21 cellular contexts compared by ENCODE assay signal in genomic region chr19:55176116-55176515, GRCh38. TPM values are rescaled to one million over a fixed set of nuclear protein-coding genes. Genes with fewer than 3 reads are reported as not detected.
DNase-seq lines count a peak whose midpoint lies in the region; TF ChIP-seq lines count a peak whose summit lies in the region.
"Had no signal": no experiment of that assay in that cellular context is flagged by ENCODE, and none has a peak within 500 bp of the region (broad histone marks: within the 10 kb centered on the region; RNA-seq: fewer than 3 reads in every experiment).

No MANE protein-coding gene starts in this region.

- no peak for TF ChIP-seq EP300 in stomach (IDR thresholded peaks at IDR 0.05)

- H3K9me3 ChIP-seq in neuronal stem cell (replicated peaks in 1 of 2; ENCODE audit: control insufficient read depth in 2 of 2, insufficient read depth in 1 of 2, low read depth in 1 of 2, low read length in 2 of 2) (peaks cover 3 to 5% of the 10 kb centered on the region in 2 donors), stomach (no peaks in the 10 kb centered on the region)
- H3K9me3 ChIP-seq: body of pancreas, heart right ventricle had no signal

- H3K79me1 ChIP-seq in neuronal stem cell (ENCODE audit: low read depth, low read length) = no peaks in the 10 kb centered on the region

- H3K4me1 ChIP-seq in neuronal stem cell (ENCODE audit: control insufficient read depth in 2 of 2, insufficient read depth in 1 of 2, low read depth in 1 of 2, low read length in 2 of 2) (peaks cover 12 to 16% of the 10 kb centered on the region in 2 donors), stomach (peaks cover 15 to 39% (median 31%) of the 10 kb centered on the region in 4 donors)

- DNase-seq in activated CD4-positive, alpha-beta T cell treated with anti-CD3 and anti-CD28 coated beads, Interleukin-2, amount 10 ng/mL, durations not matched to agents 24 days and 14 days = peak; percentile 63
- DNase-seq in activated CD4-positive, alpha-beta T cell treated with anti-CD3 and anti-CD28 coated beads, Interleukin-2, amount 50 U/mL, for 4 hours = no peak
- DNase-seq in NCI-H1930 (lab: John Stamatoyannopoulos, UW) (peak; percentile 36 to 49), SW480 (ENCODE audit: low spot score) (peak; percentile 48), neuronal stem cell (ENCODE audit: low spot score) (no peak), UCSD-AML1 (lab: John Stamatoyannopoulos, UW; ENCODE audit: unreplicated experiment) (no peak), stomach (no peak), C1 segment of cervical spinal cord (lab: John Stamatoyannopoulos, UW) (no peak)
- DNase-seq: activated T-cell treated with anti-CD3 and anti-CD28 coated beads, Interleukin-2, amount 50 U/mL, for 4 hours; AML-193; body of pancreas; DMS153; foreskin fibroblast; heart right ventricle; mesenchymal stem cell; NCI-H345; NCI-H774; small intestine; stimulated activated CD4-positive, alpha-beta T cell treated with anti-CD3 and anti-CD28 coated beads, Interleukin-1b, Interleukin-23, amount 100 ng/mL, for 48 hours; trophoblast cell had no signal

- no peak overlapping the region for H2BK120ac ChIP-seq in neuronal stem cell (ENCODE audit: low read depth, low read length)

- H3K14ac ChIP-seq in neuronal stem cell (ENCODE audit: low read length) = no peak overlapping the region

- H3K4me3 Mint-ChIP-seq in activated CD4-positive, alpha-beta T cell treated with anti-CD3 and anti-CD28 coated beads, Interleukin-2, amount 10 ng/mL, durations not matched to agents 24 days and 14 days = no peak overlapping the region
- H3K4me3 Mint-ChIP-seq: activated T-cell treated with anti-CD3 and anti-CD28 coated beads, Interleukin-2, amount 50 U/mL, for 4 hours had no signal

- H2BK12ac ChIP-seq in neuronal stem cell (ENCODE audit: low read length) = no peak overlapping the region

- no peak overlapping the region for H2AFZ ChIP-seq in neuronal stem cell (ENCODE audit: low read length)

- H3K18ac ChIP-seq in neuronal stem cell (ENCODE audit: low read length) = no peak overlapping the region

- H2BK5ac ChIP-seq in neuronal stem cell (ENCODE audit: low read length) = no peak overlapping the region

- no peak overlapping the region for H3K27ac ChIP-seq in neuronal stem cell (replicated peaks; ENCODE audit: low read length)
- no peak overlapping the region for H3K27ac ChIP-seq in stomach
- H3K27ac ChIP-seq: body of pancreas, heart right ventricle had no signal

- no peak for TF ChIP-seq CTCF in stomach (IDR thresholded peaks at IDR 0.05)

- H3K36me3 ChIP-seq in neuronal stem cell (replicated peaks in 1 of 2; ENCODE audit: control insufficient read depth in 2 of 2, insufficient read depth in 2 of 2, low read length in 2 of 2) (no peaks in the 10 kb centered on the region), stomach (no peaks in the 10 kb centered on the region)
- H3K36me3 ChIP-seq: heart right ventricle had no signal

- no CpG with 5 or more reads among the region's 1 CpG for WGBS in neuronal stem cell (ENCODE audit: extremely low coverage in 2 of 2, insufficient read length in 2 of 2, insufficient replicate concordance in 1 of 2), 2 donors
- WGBS in stomach, 5 donors = 0 to 3% (median 0%) methylated on average over 1 of the region's 1 CpG

- peak overlapping the region; percentile 10 for H2BK15ac ChIP-seq in neuronal stem cell (ENCODE audit: low read length)

- peaks cover 4 to 62% (median 16%) of the 10 kb centered on the region in 3 experiments for H3K27me3 ChIP-seq in neuronal stem cell (ENCODE audit: control insufficient read depth in 3 of 3, insufficient read depth in 3 of 3, low read depth in 1 of 3, low read length in 3 of 3)
- H3K27me3 ChIP-seq in stomach = peaks cover 39 to 100% (median 90%) of the 10 kb centered on the region in 3 donors

- H3K4me1 Mint-ChIP-seq in activated CD4-positive, alpha-beta T cell treated with anti-CD3 and anti-CD28 coated beads, Interleukin-2, amount 10 ng/mL, durations not matched to agents 24 days and 14 days = peaks cover 24% of the 10 kb centered on the region

- no peak overlapping the region for H4K8ac ChIP-seq in neuronal stem cell (ENCODE audit: low read depth, low read length)

- H3K4ac ChIP-seq in neuronal stem cell (ENCODE audit: low read length) = no peak overlapping the region

- intact Hi-C loops in activated CD4-positive, alpha-beta T cell treated with anti-CD3 and anti-CD28 coated beads, Interleukin-2, amount 10 ng/mL, durations not matched to agents 24 days and 14 days (cut with micrococcal nuclease) = no loop called here
- intact Hi-C loops in stomach (cut with DNase I; ENCODE audit: low total_unique reads) = no loop called here

- H3K9me3 Mint-ChIP-seq in activated CD4-positive, alpha-beta T cell treated with anti-CD3 and anti-CD28 coated beads, Interleukin-2, amount 10 ng/mL, durations not matched to agents 24 days and 14 days = peaks cover 6% of the 10 kb centered on the region
- H3K9me3 Mint-ChIP-seq: activated T-cell treated with anti-CD3 and anti-CD28 coated beads, Interleukin-2, amount 50 U/mL, for 4 hours had no signal

- peaks cover 69% of the 10 kb centered on the region for H3K27me3 Mint-ChIP-seq in activated CD4-positive, alpha-beta T cell treated with anti-CD3 and anti-CD28 coated beads, Interleukin-2, amount 10 ng/mL, durations not matched to agents 24 days and 14 days

- no peaks in the 10 kb centered on the region for H3K36me3 Mint-ChIP-seq in activated CD4-positive, alpha-beta T cell treated with anti-CD3 and anti-CD28 coated beads, Interleukin-2, amount 10 ng/mL, durations not matched to agents 24 days and 14 days (ENCODE audit: low read depth)

- H4K91ac ChIP-seq in neuronal stem cell (ENCODE audit: low read depth, low read length, poor library complexity) = no peak overlapping the region

- no peak overlapping the region for H3K27ac Mint-ChIP-seq in activated CD4-positive, alpha-beta T cell treated with anti-CD3 and anti-CD28 coated beads, Interleukin-2, amount 10 ng/mL, durations not matched to agents 24 days and 14 days

- TF ChIP-seq POLR2A in stomach (IDR thresholded peaks at IDR 0.05) = no peak

- H2AK5ac ChIP-seq in neuronal stem cell (ENCODE audit: low read depth, low read length) = no peak overlapping the region

- H3K4me3 ChIP-seq in neuronal stem cell (ENCODE audit: low read length in 2 of 2) (no peak overlapping the region), stomach (no peak overlapping the region)
- H3K4me3 ChIP-seq: body of pancreas, heart right ventricle had no signal

- no peak overlapping the region for H3K4me2 ChIP-seq in neuronal stem cell (ENCODE audit: insufficient read depth, low read length, poor library complexity, severe bottlenecking)

- no peak overlapping the region for H3K23ac ChIP-seq in neuronal stem cell (ENCODE audit: low read depth, low read length, poor library complexity)

- no peak overlapping the region for H3K9ac ChIP-seq in neuronal stem cell (ENCODE audit: low read depth, low read length, poor library complexity)

RNA-seq across cellular contexts. Expression of gene SYT5, which starts 4.0 kb away (rescaled TPM):
- total RNA-seq in activated CD4-positive, alpha-beta T cell treated with anti-CD3 and anti-CD28 coated beads, Interleukin-2, amount 10 ng/mL, durations not matched to agents 24 days and 14 days = not detected in 2 replicates
- 0.14 TPM for polyA plus RNA-seq in neuronal stem cell (2013, experiment 1 of 2)
- polyA plus RNA-seq in neuronal stem cell (2013, experiment 2 of 2) = 0.26 TPM
- 1 to 10 TPM in 1 of 5 donors, not detected in 4; 1.8 TPM for total RNA-seq in stomach
- 1 to 10 TPM in 2 of 3 donors, under 1 TPM in 1; 0.20 to 2.8 (median 1.7) TPM for polyA plus RNA-seq in stomach
- total RNA-seq: activated T-cell treated with anti-CD3 and anti-CD28 coated beads, Interleukin-2, amount 50 U/mL, for 4 hours had no signal

RNA-seq across cellular contexts. Expression of gene DNAAF3, which starts 9.7 kb away (rescaled TPM):
- not detected in 2 replicates for total RNA-seq in activated CD4-positive, alpha-beta T cell treated with anti-CD3 and anti-CD28 coated beads, Interleukin-2, amount 10 ng/mL, durations not matched to agents 24 days and 14 days
- 6.3 TPM for polyA plus RNA-seq in neuronal stem cell (2013, experiment 1 of 2)
- polyA plus RNA-seq in neuronal stem cell (2013, experiment 2 of 2) = 6.0 TPM
- total RNA-seq in stomach = 1 to 10 TPM in 1 of 5 donors, not detected in 4; 1.9 TPM
- polyA plus RNA-seq in stomach = under 1 TPM in 2 of 3 donors, not detected in 1; 0.68 to 0.75 TPM

RNA-seq across cellular contexts. Expression of gene TNNI3, which starts 18.6 kb away (rescaled TPM):
- total RNA-seq in activated CD4-positive, alpha-beta T cell treated with anti-CD3 and anti-CD28 coated beads, Interleukin-2, amount 10 ng/mL, durations not matched to agents 24 days and 14 days = not detected in 2 replicates
- 38.0 TPM for polyA plus RNA-seq in neuronal stem cell (2013, experiment 1 of 2)
- polyA plus RNA-seq in neuronal stem cell (2013, experiment 2 of 2) = 36.6 TPM
- not detected for total RNA-seq in stomach
- 10 to 100 TPM in 1 of 3 donors, 1 to 10 TPM in 2; 4.2 to 14.1 (median 7.8) TPM for polyA plus RNA-seq in stomach
- total RNA-seq: activated T-cell treated with anti-CD3 and anti-CD28 coated beads, Interleukin-2, amount 50 U/mL, for 4 hours; body of pancreas; chondrocyte had no signal

RNA-seq across cellular contexts. Expression of gene TNNT1, which starts 27.1 kb away (rescaled TPM):
- total RNA-seq in activated CD4-positive, alpha-beta T cell treated with anti-CD3 and anti-CD28 coated beads, Interleukin-2, amount 10 ng/mL, durations not matched to agents 24 days and 14 days = 0.36 and 0.51 TPM in 2 replicates
- polyA plus RNA-seq in neuronal stem cell (2013, experiment 1 of 2) = 81.1 TPM
- 76.8 TPM for polyA plus RNA-seq in neuronal stem cell (2013, experiment 2 of 2)
- total RNA-seq in stomach = 1 to 10 TPM in 1 of 5 donors, not detected in 4; 1.1 TPM
- 10 to 100 TPM in 1 of 3 donors, 1 to 10 TPM in 1, under 1 TPM in 1; 0.87 to 19.6 (median 6.7) TPM for polyA plus RNA-seq in stomach
- total RNA-seq: activated T-cell treated with anti-CD3 and anti-CD28 coated beads, Interleukin-2, amount 50 U/mL, for 4 hours; body of pancreas had no signal

RNA-seq across cellular contexts. Expression of gene PTPRH, which starts 33.2 kb away (rescaled TPM):
- total RNA-seq in activated CD4-positive, alpha-beta T cell treated with anti-CD3 and anti-CD28 coated beads, Interleukin-2, amount 10 ng/mL, durations not matched to agents 24 days and 14 days = not detected in 2 replicates
- 0.29 TPM for polyA plus RNA-seq in neuronal stem cell (2013, experiment 1 of 2)
- 0.17 TPM for polyA plus RNA-seq in neuronal stem cell (2013, experiment 2 of 2)
- total RNA-seq in stomach = 10 to 100 TPM; 34.9 to 83.9 (median 52.5) TPM
- polyA plus RNA-seq in stomach = 10 to 100 TPM in 2 of 3 donors, 1 to 10 TPM in 1; 5.3 to 22.5 (median 17.3) TPM

Comparison
In these comparisons a context has a peak if more than half of its experiments do, and no peak if none do; other contexts are left out.
1. DNase-seq: peak in activated CD4-positive, alpha-beta T cell treated with anti-CD3 and anti-CD28 coated beads, Interleukin-2, amount 10 ng/mL, durations not matched to agents 24 days and 14 days (single experiment), NCI-H1930 (2 of 2) and SW480 (single experiment); none in activated CD4-positive, alpha-beta T cell treated with anti-CD3 and anti-CD28 coated beads, Interleukin-2, amount 50 U/mL, for 4 hours (0 of 2), neuronal stem cell (single experiment), UCSD-AML1 (single experiment), stomach (single experiment) and C1 segment of cervical spinal cord (0 of 14).